In genomic region chr6:127302728-127303675, GRCh38 we compare ENCODE assay signal across 8 cellular contexts. TPM values are rescaled to one million over a fixed set of nuclear protein-coding genes. Genes with fewer than 3 reads are reported as not detected.
DNase-seq lines count a peak whose midpoint lies in the region; ATAC-seq and TF ChIP-seq lines count a peak whose summit lies in the region.

No MANE protein-coding gene starts in this region.

- H3K27me3 Mint-ChIP-seq in activated T-helper 2 cell treated with anti-CD3 and anti-CD28 coated beads, Interferon-gamma antibody, Interleukin-2, Interleukin-4, amounts not matched to agents 10 μg/mL and 5 μg/mL and 100 μg/mL, durations not matched to agents 14 hours and 24 hours and 36 hours (ENCODE audit: low read depth): no peaks in the 10 kb centered on the region

- H3K9me3 Mint-ChIP-seq in activated T-helper 2 cell treated with anti-CD3 and anti-CD28 coated beads, Interferon-gamma antibody, Interleukin-2, Interleukin-4, amounts not matched to agents 10 μg/mL and 5 μg/mL and 100 μg/mL, durations not matched to agents 14 hours and 24 hours and 36 hours: peaks cover 5% of the 10 kb centered on the region

- peak; percentile 78 for TF ChIP-seq CTCF in C4-2B (conservative IDR thresholded peaks at IDR 0.05)

- no peak overlapping the region for H3K4me3 Mint-ChIP-seq in activated T-helper 2 cell treated with anti-CD3 and anti-CD28 coated beads, Interferon-gamma antibody, Interleukin-2, Interleukin-4, amounts not matched to agents 10 μg/mL and 5 μg/mL and 100 μg/mL, durations not matched to agents 14 hours and 24 hours and 36 hours (ENCODE audit: low read depth)

- DNase-seq in NCI-H774 (lab: John Stamatoyannopoulos, UW): peak; percentile 22
- peak; percentile 16 for DNase-seq in activated T-helper 2 cell treated with anti-CD3 and anti-CD28 coated beads, Interferon-gamma antibody, Interleukin-2, Interleukin-4, amounts not matched to agents 10 μg/mL and 5 μg/mL and 100 μg/mL, durations not matched to agents 14 hours and 24 hours and 36 hours (ENCODE audit: low spot score)
- peak; percentile 68 for DNase-seq in germinal center (ENCODE audit: low spot score)
- peak; percentile 63 for DNase-seq in sciatic nerve (ENCODE audit: low spot score)
- DNase-seq in GM19240 (ENCODE audit: insufficient read length, low spot score): no peak

- no peak overlapping the region for H3K27ac ChIP-seq in C4-2B

- H3K4me1 Mint-ChIP-seq in activated T-helper 2 cell treated with anti-CD3 and anti-CD28 coated beads, Interferon-gamma antibody, Interleukin-2, Interleukin-4, amounts not matched to agents 10 μg/mL and 5 μg/mL and 100 μg/mL, durations not matched to agents 14 hours and 24 hours and 36 hours (ENCODE audit: low read depth): peaks cover 23% of the 10 kb centered on the region

- peaks cover 48% of the 10 kb centered on the region for H3K36me3 Mint-ChIP-seq in activated T-helper 2 cell treated with anti-CD3 and anti-CD28 coated beads, Interferon-gamma antibody, Interleukin-2, Interleukin-4, amounts not matched to agents 10 μg/mL and 5 μg/mL and 100 μg/mL, durations not matched to agents 14 hours and 24 hours and 36 hours (ENCODE audit: low read depth)

- ATAC-seq in GM18517 (IDR thresholded peaks at IDR 0.05; ENCODE audit: unreplicated experiment): peak; percentile 79
- peak; percentile 61 for ATAC-seq in HG03108 (IDR thresholded peaks at IDR 0.05; ENCODE audit: unreplicated experiment)
- ATAC-seq in sciatic nerve: peak; percentile 59

- intact Hi-C loops in activated T-helper 2 cell treated with anti-CD3 and anti-CD28 coated beads, Interferon-gamma antibody, Interleukin-2, Interleukin-4, amounts not matched to agents 10 μg/mL and 5 μg/mL and 100 μg/mL, durations not matched to agents 14 hours and 24 hours and 36 hours (cut with micrococcal nuclease): loop anchor here (1.0 to 5.0 kb wide), 5 partner anchors 36 to 236 kb away; partner anchors contain the start of genes ECHDC1, MTCL3 and RNF146
- intact Hi-C loops in sciatic nerve (cut with DNase I): loop anchor here (10.0 kb wide), 1 partner anchor 242 kb away; no protein-coding TSS in a partner anchor

- H3K27ac Mint-ChIP-seq in activated T-helper 2 cell treated with anti-CD3 and anti-CD28 coated beads, Interferon-gamma antibody, Interleukin-2, Interleukin-4, amounts not matched to agents 10 μg/mL and 5 μg/mL and 100 μg/mL, durations not matched to agents 14 hours and 24 hours and 36 hours: no peak overlapping the region

RNA-seq across cellular contexts. Expression of gene RNF146, which starts 36.3 kb away (rescaled TPM):
- total RNA-seq in activated T-helper 2 cell treated with anti-CD3 and anti-CD28 coated beads, Interferon-gamma antibody, Interleukin-2, Interleukin-4, amounts not matched to agents 10 μg/mL and 5 μg/mL and 100 μg/mL, durations not matched to agents 14 hours and 24 hours and 36 hours: 18.7 and 19.1 TPM in 2 replicates
- 72.2 TPM for total RNA-seq in sciatic nerve

RNA-seq across cellular contexts. Expression of gene ECHDC1, which starts 40.4 kb away (rescaled TPM):
- 60.9 and 61.6 TPM in 2 replicates for total RNA-seq in activated T-helper 2 cell treated with anti-CD3 and anti-CD28 coated beads, Interferon-gamma antibody, Interleukin-2, Interleukin-4, amounts not matched to agents 10 μg/mL and 5 μg/mL and 100 μg/mL, durations not matched to agents 14 hours and 24 hours and 36 hours
- total RNA-seq in sciatic nerve: 62.0 TPM
